10 cellular contexts compared by ENCODE assay signal in genomic region chr6:52394251-52394666, GRCh38. TPM values are rescaled to one million over a fixed set of nuclear protein-coding genes. Genes with fewer than 3 reads are reported as not detected.
A peak's percentile ranks its signal among the peaks of the same experiment; 100 is the strongest.
DNase-seq lines count a peak whose midpoint lies in the region; ATAC-seq, FAIRE-seq and TF ChIP-seq lines count a peak whose summit lies in the region.
"Had no signal": no experiment of that assay in that cellular context is flagged by ENCODE, and none has a peak within 500 bp of the region (broad histone marks: within the 10 kb centered on the region; RNA-seq: fewer than 3 reads in every experiment).

No MANE protein-coding gene starts in this region.

- ATAC-seq in GM19438 (IDR thresholded peaks at IDR 0.05; ENCODE audit: low read depth, unreplicated experiment), result peak; percentile 41
- peak; percentile 48 for ATAC-seq in HG03039 (IDR thresholded peaks at IDR 0.05; ENCODE audit: unreplicated experiment)
- peak; percentile 60 for ATAC-seq in activated CD8-positive, alpha-beta T cell treated with anti-CD3 and anti-CD28 coated beads for 36 hours

- DNase-seq in GM12864 (ENCODE audit: low read depth) (peak; percentile 64), RCC 7860 (ENCODE audit: low spot score) (no peak), HuH-7 (ENCODE audit: low spot score) (no peak), SK-N-DZ (ENCODE audit: low spot score) (no peak)
- DNase-seq in activated CD8-positive, alpha-beta T cell treated with anti-CD3 and anti-CD28 coated beads for 36 hours, result peak; percentile 59
- DNase-seq in stimulated activated naive CD4-positive, alpha-beta T cell treated with Interleukin-2 at 50 U/mL for 16 hours (lab: John Stamatoyannopoulos, UW), result no peak
- DNase-seq: colonic mucosa, NCI-H82 had no signal

- H3K4me3 Mint-ChIP-seq in activated CD8-positive, alpha-beta T cell treated with anti-CD3 and anti-CD28 coated beads for 36 hours, result peak overlapping the region; percentile 25

- peaks cover 2% of the 10 kb centered on the region for H3K9me3 Mint-ChIP-seq in activated CD8-positive, alpha-beta T cell treated with anti-CD3 and anti-CD28 coated beads for 36 hours

- POLR2A ChIA-PET in activated CD8-positive, alpha-beta T cell treated with anti-CD3 and anti-CD28 coated beads for 36 hours (lab: Charles Lee), result interaction anchor here (0.6 to 1.5 kb wide), 3 partner anchors 30 to 99 kb away, joined by 3 read pairs; partner anchors contain the start of gene PAQR8

- peak overlapping the region; percentile 81 for H3K27ac Mint-ChIP-seq in activated CD8-positive, alpha-beta T cell treated with anti-CD3 and anti-CD28 coated beads for 36 hours

- no peak for TF ChIP-seq CTCF in GM12864 (IDR thresholded peaks at IDR 0.05; ENCODE audit: low read depth, low read length, missing control alignments)
- TF ChIP-seq CTCF in activated CD8-positive, alpha-beta T cell treated with anti-CD3 and anti-CD28 coated beads for 36 hours (IDR thresholded peaks at IDR 0.05), result no peak

- intact Hi-C loops in activated CD8-positive, alpha-beta T cell treated with anti-CD3 and anti-CD28 coated beads for 36 hours (cut with micrococcal nuclease), result no loop called here

- CTCF ChIA-PET in activated CD8-positive, alpha-beta T cell treated with anti-CD3 and anti-CD28 coated beads for 36 hours (lab: Charles Lee), result interaction anchor here (1.2 to 1.5 kb wide), 2 partner anchors 32 to 108 kb away, joined by 4 to 5 read pairs; partner anchors contain the start of gene PAQR8

- H3K4me1 Mint-ChIP-seq in activated CD8-positive, alpha-beta T cell treated with anti-CD3 and anti-CD28 coated beads for 36 hours (ENCODE audit: low read depth), result peaks cover 95% of the 10 kb centered on the region

- FAIRE-seq in RCC 7860 (lab: Jason Lieb, UNC), result no peak

- peaks cover 4% of the 10 kb centered on the region for H3K36me3 Mint-ChIP-seq in activated CD8-positive, alpha-beta T cell treated with anti-CD3 and anti-CD28 coated beads for 36 hours (ENCODE audit: low read depth)

- H3K4me3 ChIP-seq in GM12864 (ENCODE audit: low read depth, low read length), result no peak overlapping the region; the same call in 1 of the 2 replicates
- H3K4me3 ChIP-seq: colonic mucosa had no signal

- H3K27me3 Mint-ChIP-seq in activated CD8-positive, alpha-beta T cell treated with anti-CD3 and anti-CD28 coated beads for 36 hours, result no peaks in the 10 kb centered on the region

RNA-seq across cellular contexts. Expression of gene EFHC1, which starts 25.9 kb away (rescaled TPM):
- total RNA-seq in activated CD8-positive, alpha-beta T cell treated with anti-CD3 and anti-CD28 coated beads for 36 hours, result 1 to 10 TPM; 1.9 to 2.1 TPM
- polyA plus RNA-seq in SK-N-DZ (2014; cell fraction: cytosol; rRNA removed), result 18.0 and 22.3 TPM in 2 replicates
- 185 and 253 TPM in 2 replicates for polyA plus RNA-seq in SK-N-DZ (2014; cell fraction: nucleus; rRNA removed)

RNA-seq across cellular contexts. Expression of gene PAQR8, which starts 32.3 kb away (rescaled TPM):
- 10 to 100 TPM; 12.9 to 13.7 TPM for total RNA-seq in activated CD8-positive, alpha-beta T cell treated with anti-CD3 and anti-CD28 coated beads for 36 hours
- polyA plus RNA-seq in SK-N-DZ (2014; cell fraction: cytosol; rRNA removed), result 63.1 and 66.3 TPM in 2 replicates
- 14.9 and 19.3 TPM in 2 replicates for polyA plus RNA-seq in SK-N-DZ (2014; cell fraction: nucleus; rRNA removed)

Comparison
In these comparisons a context has a peak if more than half of its experiments do, and no peak if none do; other contexts are left out.
1. DNase-seq: peak in GM12864 (single experiment) and activated CD8-positive, alpha-beta T cell treated with anti-CD3 and anti-CD28 coated beads for 36 hours (single experiment); none in RCC 7860 (single experiment), HuH-7 (single experiment), SK-N-DZ (single experiment) and stimulated activated naive CD4-positive, alpha-beta T cell treated with Interleukin-2 at 50 U/mL for 16 hours (single experiment).
2. Peak in every context shown above with its lines, with median percentiles within 50 percentile points of each other: ATAC-seq.